1 cellular context compared by ENCODE assay signal in the genomic region with DNA sequence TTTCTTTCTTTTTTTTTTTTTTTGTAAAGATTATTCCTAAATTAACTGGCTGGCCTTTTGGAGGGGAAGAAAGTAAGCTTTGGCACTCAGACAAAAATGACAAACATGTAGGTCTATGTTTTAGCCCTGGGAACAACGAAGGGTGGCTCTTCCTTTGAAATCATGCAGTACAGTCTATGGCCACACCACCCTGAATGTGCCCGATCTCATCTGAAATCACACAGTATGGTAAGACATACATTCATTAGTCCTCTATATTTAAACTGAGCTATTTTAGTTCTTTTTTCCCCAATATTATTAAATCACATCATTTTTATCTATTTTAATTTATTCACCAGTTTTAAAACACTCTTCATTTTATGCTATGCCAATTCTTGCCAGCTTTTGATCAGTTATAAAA.
TF ChIP-seq lines count a peak whose summit lies in the region.

No MANE protein-coding gene starts in this region.

TF ChIP-seq in SK-N-SH treated with all-trans-retinoic acid at 6 μM for 48 hours, 23 proteins besides CTCF, POLR2A, EP300 and RAD21 (continued from another document):
- TF ChIP-seq, protein P1, sequence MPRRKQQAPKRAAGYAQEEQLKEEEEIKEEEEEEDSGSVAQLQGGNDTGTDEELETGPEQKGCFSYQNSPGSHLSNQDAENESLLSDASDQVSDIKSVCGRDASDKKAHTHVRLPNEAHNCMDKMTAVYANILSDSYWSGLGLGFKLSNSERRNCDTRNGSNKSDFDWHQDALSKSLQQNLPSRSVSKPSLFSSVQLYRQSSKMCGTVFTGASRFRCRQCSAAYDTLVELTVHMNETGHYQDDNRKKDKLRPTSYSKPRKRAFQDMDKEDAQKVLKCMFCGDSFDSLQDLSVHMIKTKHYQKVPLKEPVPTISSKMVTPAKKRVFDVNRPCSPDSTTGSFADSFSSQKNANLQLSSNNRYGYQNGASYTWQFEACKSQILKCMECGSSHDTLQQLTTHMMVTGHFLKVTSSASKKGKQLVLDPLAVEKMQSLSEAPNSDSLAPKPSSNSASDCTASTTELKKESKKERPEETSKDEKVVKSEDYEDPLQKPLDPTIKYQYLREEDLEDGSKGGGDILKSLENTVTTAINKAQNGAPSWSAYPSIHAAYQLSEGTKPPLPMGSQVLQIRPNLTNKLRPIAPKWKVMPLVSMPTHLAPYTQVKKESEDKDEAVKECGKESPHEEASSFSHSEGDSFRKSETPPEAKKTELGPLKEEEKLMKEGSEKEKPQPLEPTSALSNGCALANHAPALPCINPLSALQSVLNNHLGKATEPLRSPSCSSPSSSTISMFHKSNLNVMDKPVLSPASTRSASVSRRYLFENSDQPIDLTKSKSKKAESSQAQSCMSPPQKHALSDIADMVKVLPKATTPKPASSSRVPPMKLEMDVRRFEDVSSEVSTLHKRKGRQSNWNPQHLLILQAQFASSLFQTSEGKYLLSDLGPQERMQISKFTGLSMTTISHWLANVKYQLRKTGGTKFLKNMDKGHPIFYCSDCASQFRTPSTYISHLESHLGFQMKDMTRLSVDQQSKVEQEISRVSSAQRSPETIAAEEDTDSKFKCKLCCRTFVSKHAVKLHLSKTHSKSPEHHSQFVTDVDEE (CRISPR knock-in tag; IDR thresholded peaks at IDR 0.05): no peak
- TF ChIP-seq SNAI2 (CRISPR knock-in tag; IDR thresholded peaks at IDR 0.05): no peak
